In genomic region chr5:158283341-158283740, GRCh38 we compare ENCODE assay signal across 26 cellular contexts.
"Had no signal": no experiment of that assay in that cellular context is flagged by ENCODE, and none has a peak within 500 bp of the region (broad histone marks: within the 10 kb centered on the region; RNA-seq: fewer than 3 reads in every experiment).

No MANE protein-coding gene starts in this region.

- H3K27me3 ChIP-seq: esophagus muscularis mucosa, neutrophil, stomach, thyroid gland, vagina had no signal

- H3K36me3 Mint-ChIP-seq: stimulated activated effector memory CD8-positive, alpha-beta T cell treated with anti-CD3 and anti-CD28 coated beads, Interleukin-12 subunit alpha, Interleukin-12 subunit beta, amount 100 ng/mL, for 72 hours had no signal

- H2AFZ ChIP-seq: parathyroid adenoma had no signal

- H3K4me3 ChIP-seq: coronary artery, esophagus muscularis mucosa, heart right ventricle, lower lobe of right lung, smooth muscle cell, stomach, thyroid gland, vagina had no signal

- H3K36me3 ChIP-seq: esophagus muscularis mucosa, heart right ventricle, lower lobe of right lung, neutrophil, stomach, thyroid gland, vagina had no signal

- H3K27me3 Mint-ChIP-seq: naive thymus-derived CD8-positive, alpha-beta T cell had no signal

- H3K4me2 ChIP-seq: smooth muscle cell had no signal

- H3K9me3 Mint-ChIP-seq: stimulated activated effector memory CD8-positive, alpha-beta T cell treated with anti-CD3 and anti-CD28 coated beads, Interleukin-12 subunit alpha, Interleukin-12 subunit beta, amount 100 ng/mL, for 72 hours had no signal

- H3K27ac Mint-ChIP-seq: naive thymus-derived CD8-positive, alpha-beta T cell; progenitor cell of endocrine pancreas; stimulated activated effector memory CD8-positive, alpha-beta T cell treated with anti-CD3 and anti-CD28 coated beads, Interleukin-12 subunit alpha, Interleukin-12 subunit beta, amount 100 ng/mL, for 72 hours had no signal

- ATAC-seq: heart right ventricle; left ventricle myocardium superior; lower lobe of right lung; naive thymus-derived CD8-positive, alpha-beta T cell; sciatic nerve; stimulated activated effector memory CD8-positive, alpha-beta T cell treated with anti-CD3 and anti-CD28 coated beads, Interleukin-12 subunit alpha, Interleukin-12 subunit beta, amount 100 ng/mL, for 72 hours had no signal

- H3K4me3 Mint-ChIP-seq: naive thymus-derived CD8-positive, alpha-beta T cell; neural crest cell; stimulated activated effector memory CD8-positive, alpha-beta T cell treated with anti-CD3 and anti-CD28 coated beads, Interleukin-12 subunit alpha, Interleukin-12 subunit beta, amount 100 ng/mL, for 72 hours had no signal

- H3K4me1 Mint-ChIP-seq: naive thymus-derived CD8-positive, alpha-beta T cell; stimulated activated effector memory CD8-positive, alpha-beta T cell treated with anti-CD3 and anti-CD28 coated beads, Interleukin-12 subunit alpha, Interleukin-12 subunit beta, amount 100 ng/mL, for 72 hours had no signal

- H3K9me3 ChIP-seq: esophagus muscularis mucosa, lower lobe of right lung, neutrophil, stomach, thyroid gland, vagina had no signal

- H3K9ac ChIP-seq: parathyroid adenoma had no signal

- H3K79me2 ChIP-seq: parathyroid adenoma had no signal

- H3K4me1 ChIP-seq: lower lobe of right lung, parathyroid adenoma, thyroid gland had no signal

- H3K27ac ChIP-seq: coronary artery, esophagus muscularis mucosa, heart right ventricle, lower lobe of right lung, neutrophil, parathyroid adenoma, stomach, thyroid gland, vagina had no signal

- DNase-seq: dermis blood vessel endothelial cell; effector memory CD4-positive, alpha-beta T cell; foreskin melanocyte; glutamatergic neuron; heart right ventricle; hippocampal formation; left ventricle myocardium superior; lower lobe of right lung; naive thymus-derived CD8-positive, alpha-beta T cell; stimulated activated CD4-positive, alpha-beta T cell treated with anti-CD3 and anti-CD28 coated beads, Interleukin-12 subunit alpha, Interleukin-12 subunit beta, amount 100 ng/mL, for 4 hours; stimulated activated CD4-positive, alpha-beta T cell treated with anti-CD3 and anti-CD28 coated beads, Interleukin-1b, Interleukin-23, amount 100 ng/mL, for 48 hours; stimulated activated CD4-positive, alpha-beta T cell treated with anti-CD3 and anti-CD28 coated beads, Interleukin-4, amount 100 ng/mL, for 1 hour; stimulated activated naive CD4-positive, alpha-beta T cell treated with Interleukin-2 at 50 U/mL for 16 hours; stomach; thyroid gland; trophoblast cell had no signal
